17 cellular contexts compared by ENCODE assay signal in the genomic region with DNA sequence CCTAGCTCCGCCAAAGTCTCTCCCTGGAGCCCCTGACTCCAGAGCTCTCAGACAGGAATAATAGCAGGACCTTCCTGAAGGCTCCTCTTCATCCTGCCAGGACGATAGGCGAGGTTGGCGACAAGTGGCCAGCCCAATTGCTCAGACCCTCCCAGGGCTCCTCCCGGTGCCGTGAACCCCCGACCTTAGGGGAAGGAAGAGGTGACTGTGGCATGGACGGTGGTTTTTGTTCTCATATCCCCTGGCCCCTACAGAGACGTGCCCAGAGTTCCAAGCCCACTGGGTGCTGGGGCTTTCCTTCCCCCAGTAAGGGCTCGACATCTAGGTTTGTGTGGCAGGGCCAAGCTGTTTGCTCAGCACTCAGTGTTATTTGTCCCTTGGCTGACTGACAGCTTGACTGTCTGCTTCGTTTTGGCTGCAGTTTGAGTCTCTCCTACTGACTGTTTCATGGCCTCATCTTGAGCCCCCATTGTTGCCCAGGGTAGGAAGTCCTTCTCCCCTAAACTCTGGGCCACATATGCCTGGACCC. TPM values are rescaled to one million over a fixed set of nuclear protein-coding genes. Genes with fewer than 3 reads are reported as not detected.
DNase-seq lines count a peak whose midpoint lies in the region; ATAC-seq and TF ChIP-seq lines count a peak whose summit lies in the region.
"Had no signal": no experiment of that assay in that cellular context is flagged by ENCODE, and none has a peak within 500 bp of the region (broad histone marks: within the 10 kb centered on the region; RNA-seq: fewer than 3 reads in every experiment).

No MANE protein-coding gene starts in this region.

- WGBS in spleen, 5 donors = 31 to 43% (median 37%) methylated on average over 11 of the region's 11 CpGs

- no peak overlapping the region for H3K4me3 ChIP-seq in spleen

- intact Hi-C loops in spleen (cut with DNase I; ENCODE audit: low total_unique reads) = no loop called here

- no peaks in the 10 kb centered on the region for H3K9me3 ChIP-seq in spleen

- peaks cover 34% of the 10 kb centered on the region for H3K4me1 Mint-ChIP-seq in glutamatergic neuron (ENCODE audit: low read depth, unreplicated experiment)

- no peaks in the 10 kb centered on the region for H3K36me3 ChIP-seq in spleen

- no peaks in the 10 kb centered on the region for H3K36me3 Mint-ChIP-seq in glutamatergic neuron (ENCODE audit: unreplicated experiment)

- H3K27me3 Mint-ChIP-seq in glutamatergic neuron (ENCODE audit: unreplicated experiment) = peaks cover 7% of the 10 kb centered on the region

- peak overlapping the region; percentile 59 for H3K27ac Mint-ChIP-seq in glutamatergic neuron (ENCODE audit: unreplicated experiment)

- TF ChIP-seq CTCF in glutamatergic neuron (IDR thresholded peaks at IDR 0.05; ENCODE audit: partially characterized antibody, unreplicated experiment) = no peak
- TF ChIP-seq CTCF in spleen (IDR thresholded peaks at IDR 0.05 in 8 of 11, conservative IDR thresholded peaks at IDR 0.05 in 3 of 11) = no peak

- no peak overlapping the region for H3K4me3 Mint-ChIP-seq in glutamatergic neuron (ENCODE audit: unreplicated experiment)

- no peak for TF ChIP-seq POLR2A in spleen (IDR thresholded peaks at IDR 0.05)

- peaks cover 25 to 61% (median 36%) of the 10 kb centered on the region in 6 donors for H3K4me1 ChIP-seq in spleen

- no peaks in the 10 kb centered on the region for H3K27me3 ChIP-seq in spleen (replicated peaks in 1 of 7)

- H3K9me3 Mint-ChIP-seq in glutamatergic neuron (ENCODE audit: unreplicated experiment) = peaks cover 10% of the 10 kb centered on the region

- no peak for ATAC-seq in GM21423 (IDR thresholded peaks at IDR 0.05; ENCODE audit: unreplicated experiment)
- ATAC-seq: SK-N-SH treated with all-trans-retinoic acid at 6 μM for 48 hours had no signal

- DNase-seq in NCI-H510A treated with DMSO at 0.1 percent for 48 hours (lab: John Stamatoyannopoulos, UW) (peak; percentile 27), NCI-H510A (lab: John Stamatoyannopoulos, UW) (no peak), NCI-H2029 (lab: John Stamatoyannopoulos, UW) (peak; percentile 59), glutamatergic neuron (no peak), spleen (peak; percentile 63), RPMI8226 (no peak), kidney glomerular epithelial cell (lab: John Stamatoyannopoulos, UW) (no peak)
- DNase-seq: activated CD4-positive, alpha-beta T cell treated with anti-CD3 and anti-CD28 coated beads, Interleukin-2, amount 50 U/mL, for 4 hours; amniotic stem cell; COR-L47; GF-D8; Karpas-422; NCI-H2081 treated with DMSO at 0.1 percent for 48 hours; substantia nigra had no signal

- peak overlapping the region in 1 of 8 donors; percentile 20 for H3K27ac ChIP-seq in spleen
- H3K27ac ChIP-seq: HL-60 had no signal

RNA-seq across cellular contexts. Expression of a gene that starts 4.6 kb away (rescaled TPM):
- total RNA-seq in glutamatergic neuron (ENCODE audit: unreplicated experiment) = 16.7 TPM
- total RNA-seq in spleen = 100 to 1,000 TPM in 5 of 7 donors, 10 to 100 TPM in 2; 68.6 to 158 (median 126) TPM
- 10 to 100 TPM in 2 of 3 donors, 1 to 10 TPM in 1; 9.8 to 32.3 (median 16.3) TPM for polyA plus RNA-seq in spleen

Comparison
In these comparisons a context has a peak if more than half of its experiments do, and no peak if none do; other contexts are left out.
1. DNase-seq: peak in NCI-H510A treated with DMSO at 0.1 percent for 48 hours (single experiment), NCI-H2029 (single experiment) and spleen (single experiment); none in NCI-H510A (single experiment), glutamatergic neuron (single experiment), RPMI8226 (single experiment) and kidney glomerular epithelial cell (single experiment).